16 cellular contexts compared by ENCODE assay signal in the genomic region with DNA sequence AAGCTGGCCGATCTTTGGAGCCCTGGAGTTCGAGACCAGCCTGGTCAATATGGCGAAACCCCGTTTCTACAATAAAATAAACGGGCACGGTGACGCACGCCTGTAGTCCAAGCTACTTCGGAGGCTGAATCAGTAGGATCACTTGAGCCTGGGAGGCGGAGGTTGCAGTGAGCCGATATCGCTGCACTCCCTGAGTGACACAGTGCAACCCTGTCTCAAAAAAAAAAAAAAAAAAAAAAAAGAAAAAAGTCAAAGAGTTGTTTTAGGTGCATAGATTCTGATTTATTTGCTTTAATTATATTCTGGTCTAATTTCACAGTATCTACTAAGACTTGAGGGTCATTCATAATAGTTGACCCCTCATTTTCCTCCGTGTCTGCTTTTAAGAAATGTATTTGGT. TPM values are rescaled to one million over a fixed set of nuclear protein-coding genes. Genes with fewer than 3 reads are reported as not detected.
DNase-seq lines count a peak whose midpoint lies in the region; ATAC-seq, FAIRE-seq and TF ChIP-seq lines count a peak whose summit lies in the region.
"Had no signal": no experiment of that assay in that cellular context is flagged by ENCODE, and none has a peak within 500 bp of the region (broad histone marks: within the 10 kb centered on the region; RNA-seq: fewer than 3 reads in every experiment).

No MANE protein-coding gene starts in this region.

- no peak for TF ChIP-seq EP300 in GM12878 (IDR thresholded peaks at IDR 0.05; ENCODE audit: borderline replicate concordance in 1 of 2, control insufficient read depth in 1 of 2, low read depth in 2 of 2, low read length in 2 of 2)

- H3K4me3 Mint-ChIP-seq in activated CD8-positive, alpha-beta memory T cell treated with anti-CD3 and anti-CD28 coated beads, Interleukin-2, amount 10 ng/mL, durations not matched to agents 7 days and 5 days, result peak overlapping the region; percentile 26
- peak overlapping the region; percentile 83 for H3K4me3 Mint-ChIP-seq in neural progenitor cell
- H3K4me3 Mint-ChIP-seq: stimulated activated memory B cell treated with anti-CD40 and anti-IgM and Interleukin-4, amounts not matched to agents 10 μg/mL and 1 μg/mL and 100 μg/mL, for 72 hours had no signal

- H3K4me3 ChIP-seq in Karpas-422 (ENCODE audit: low read length), result peak overlapping the region; percentile 85
- 0 out of 2 replicates have a peak overlapping the region, but pooled peaks have one; percentile 16 for H3K4me3 ChIP-seq in GM12878
- peak overlapping the region; percentile 74 for H3K4me3 ChIP-seq in neural progenitor cell

- H3K9me3 ChIP-seq in Karpas-422 (ENCODE audit: low read length) (no peaks in the 10 kb centered on the region), GM12878 (replicated peaks; ENCODE audit: control insufficient read depth, insufficient read depth, low read length) (no peaks in the 10 kb centered on the region), neural progenitor cell (ENCODE audit: low read depth) (no peaks in the 10 kb centered on the region)
- H3K9me3 ChIP-seq: psoas muscle had no signal

- TF ChIP-seq CTCF in GM12878 (IDR thresholded peaks at IDR 0.05 in 2 of 3, conservative IDR thresholded peaks at IDR 0.05 in 1 of 3; ENCODE audit: control insufficient read depth in 2 of 3, extremely low read depth in 1 of 3, insufficient read depth in 1 of 3, low read depth in 3 of 3, low read length in 3 of 3) (no peak), neural progenitor cell (IDR thresholded peaks at IDR 0.05) (no peak)

- peaks cover 6% of the 10 kb centered on the region for H3F3A ChIP-seq in neural progenitor cell (ENCODE audit: low read depth)

- SMC1A ChIA-PET in GM12878 (lab: Charles Lee; ENCODE audit: uncharacterized antibody, unreplicated experiment), result interaction anchor here (1.0 to 2.2 kb wide), 3 partner anchors 82 to 121 kb away, joined by 3 to 5 read pairs (median 4); a partner anchor contains a TSS

- no peak overlapping the region for H2AFZ ChIP-seq in Karpas-422 (ENCODE audit: low read length)
- no peak overlapping the region for H2AFZ ChIP-seq in GM12878 (ENCODE audit: control insufficient read depth, low read depth, low read length)
- no peak overlapping the region for H2AFZ ChIP-seq in neural progenitor cell (replicated peaks)

- H3K27ac ChIP-seq in Karpas-422 (ENCODE audit: low read length) (no peak overlapping the region), GM12878 (ENCODE audit: control insufficient read depth, insufficient read depth) (no peak overlapping the region), neural progenitor cell (no peak overlapping the region)
- H3K27ac ChIP-seq: psoas muscle had no signal

- POLR2A ChIA-PET in GM12878 (lab: Charles Lee), result no interaction called here

- in situ Hi-C loops in GM12878 (cut with MboI), result no loop called here

- H3K4me1 ChIP-seq in Karpas-422 (ENCODE audit: low read length) (peaks cover 24% of the 10 kb centered on the region), GM12878 (ENCODE audit: control insufficient read depth, insufficient read depth, low read length) (no peaks in the 10 kb centered on the region), neural progenitor cell (peaks cover 16% of the 10 kb centered on the region)

- H3K27me3 ChIP-seq in Karpas-422 (ENCODE audit: low read length) (no peaks in the 10 kb centered on the region), GM12878 (replicated peaks in 1 of 2; ENCODE audit: control insufficient read depth in 2 of 2, insufficient read depth in 2 of 2, low read length in 1 of 2) (no peaks in the 10 kb centered on the region), neural progenitor cell (no peaks in the 10 kb centered on the region)

- TF ChIP-seq RAD21 in GM12878 (IDR thresholded peaks at IDR 0.05; ENCODE audit: insufficient read depth, low read depth, low read length), result no peak

- ATAC-seq in activated CD8-positive, alpha-beta memory T cell treated with anti-CD3 and anti-CD28 coated beads, Interleukin-2, amount 10 ng/mL, durations not matched to agents 7 days and 5 days, result no peak
- ATAC-seq in GM12878 (no peak), HG03159 (IDR thresholded peaks at IDR 0.05; ENCODE audit: unreplicated experiment) (no peak)
- ATAC-seq: psoas muscle; stimulated activated memory B cell treated with anti-CD40 and anti-IgM and Interleukin-4, amounts not matched to agents 10 μg/mL and 1 μg/mL and 100 μg/mL, for 72 hours had no signal

- H3K9me2 ChIP-seq in Karpas-422 (replicated peaks; ENCODE audit: insufficient read depth, low read length), result no peaks in the 10 kb centered on the region

- intact Hi-C loops in GM12878 (cut with micrococcal nuclease; ENCODE audit: unreplicated experiment), result no loop called here
- intact Hi-C loops in posterior vena cava (cut with DNase I), result loop anchor here in 1 of 2 donors (10.0 kb wide), 1 partner anchor 83 kb away; a partner anchor contains a TSS

- RAD21 ChIA-PET in GM12878 (lab: Charles Lee; ENCODE audit: unreplicated experiment), result no interaction called here

- H3K4me2 ChIP-seq in Karpas-422 (ENCODE audit: low read depth, low read length, poor library complexity, severe bottlenecking) (peak overlapping the region; percentile 83), GM12878 (ENCODE audit: control insufficient read depth, insufficient read depth) (no peak overlapping the region), neural progenitor cell (peak overlapping the region; percentile 88)

- H3K36me3 ChIP-seq in Karpas-422 (ENCODE audit: insufficient read depth, low read length), result no peaks in the 10 kb centered on the region
- H3K36me3 ChIP-seq in GM12878 (ENCODE audit: control insufficient read depth in 2 of 2, insufficient read depth in 2 of 2, low read length in 1 of 2), result no peaks in the 10 kb centered on the region
- H3K36me3 ChIP-seq in neural progenitor cell, result no peaks in the 10 kb centered on the region

- peaks cover 20% of the 10 kb centered on the region for H3K4me1 Mint-ChIP-seq in activated CD8-positive, alpha-beta memory T cell treated with anti-CD3 and anti-CD28 coated beads, Interleukin-2, amount 10 ng/mL, durations not matched to agents 7 days and 5 days
- peaks cover 21% of the 10 kb centered on the region for H3K4me1 Mint-ChIP-seq in neural progenitor cell

- peaks cover 64% of the 10 kb centered on the region for H3K79me2 ChIP-seq in Karpas-422 (ENCODE audit: low read length)
- peaks cover 3% of the 10 kb centered on the region for H3K79me2 ChIP-seq in GM12878 (ENCODE audit: control insufficient read depth, insufficient read depth, low read length)
- H3K79me2 ChIP-seq in neural progenitor cell (ENCODE audit: low read depth), result peaks cover 61% of the 10 kb centered on the region

- no peaks in the 10 kb centered on the region for H3K36me3 Mint-ChIP-seq in activated CD8-positive, alpha-beta memory T cell treated with anti-CD3 and anti-CD28 coated beads, Interleukin-2, amount 10 ng/mL, durations not matched to agents 7 days and 5 days
- H3K36me3 Mint-ChIP-seq in neural progenitor cell, result peaks cover 2% of the 10 kb centered on the region
- H3K36me3 Mint-ChIP-seq: stimulated activated memory B cell treated with anti-CD40 and anti-IgM and Interleukin-4, amounts not matched to agents 10 μg/mL and 1 μg/mL and 100 μg/mL, for 72 hours had no signal

- H3K9ac ChIP-seq in Karpas-422 (ENCODE audit: low read length), result peak overlapping the region; percentile 82; the same call in 1 of the 2 replicates
- H3K9ac ChIP-seq in GM12878 (ENCODE audit: control insufficient read depth, insufficient read depth, low read length), result no peak overlapping the region
- no peak overlapping the region for H3K9ac ChIP-seq in neural progenitor cell

- no peak for FAIRE-seq in GM12878 (lab: Jason Lieb, UNC)
- FAIRE-seq: bronchial epithelial cell, GM18507 had no signal

- no peak for TF ChIP-seq POLR2A in GM12878 (IDR thresholded peaks at IDR 0.05; ENCODE audit: low read depth, low read length)

- no peak for DNase-seq in activated CD8-positive, alpha-beta memory T cell treated with anti-CD3 and anti-CD28 coated beads, Interleukin-2, amount 10 ng/mL, durations not matched to agents 7 days and 5 days
- DNase-seq in activated CD8-positive, alpha-beta memory T cell treated with anti-CD3 and anti-CD28 coated beads, Interleukin-2, amount 50 U/mL, for 4 hours, result no peak
- no peak for DNase-seq in Karpas-422
- DNase-seq in GM12878 (ENCODE audit: low read depth, low spot score), result no peak
- no peak for DNase-seq in neural progenitor cell (ENCODE audit: low spot score)
- no peak for DNase-seq in posterior vena cava (ENCODE audit: low spot score)
- DNase-seq in stimulated activated CD4-positive, alpha-beta T cell treated with anti-CD3 and anti-CD28 coated beads, Interleukin-2, amount 100 ng/mL, for 48 hours, result no peak
- DNase-seq: activated CD8-positive, alpha-beta memory T cell treated with anti-CD3 and anti-CD28 coated beads, Interleukin-2, amount 50 U/mL, for 48 hours; NCI-H187 treated with DMSO at 0.1 percent for 48 hours; psoas muscle; stimulated activated CD4-positive, alpha-beta T cell treated with anti-CD3 and anti-CD28 coated beads, Interleukin-1b, Interleukin-23, amount 100 ng/mL, for 48 hours had no signal

- WGBS in GM12878 (ENCODE audit: insufficient coverage, insufficient replicate concordance, low lambda C conversion rate, missing lambda C conversion rate), result 99% methylated on average over 12 of the region's 13 CpGs

- no peaks in the 10 kb centered on the region for H3K27me3 Mint-ChIP-seq in activated CD8-positive, alpha-beta memory T cell treated with anti-CD3 and anti-CD28 coated beads, Interleukin-2, amount 10 ng/mL, durations not matched to agents 7 days and 5 days
- no peaks in the 10 kb centered on the region for H3K27me3 Mint-ChIP-seq in neural progenitor cell (ENCODE audit: insufficient read depth, low read depth)
- H3K27me3 Mint-ChIP-seq: stimulated activated memory B cell treated with anti-CD40 and anti-IgM and Interleukin-4, amounts not matched to agents 10 μg/mL and 1 μg/mL and 100 μg/mL, for 72 hours had no signal

- no peak overlapping the region for H3K27ac Mint-ChIP-seq in activated CD8-positive, alpha-beta memory T cell treated with anti-CD3 and anti-CD28 coated beads, Interleukin-2, amount 10 ng/mL, durations not matched to agents 7 days and 5 days
- H3K27ac Mint-ChIP-seq in neural progenitor cell, result no peak overlapping the region
- H3K27ac Mint-ChIP-seq: stimulated activated memory B cell treated with anti-CD40 and anti-IgM and Interleukin-4, amounts not matched to agents 10 μg/mL and 1 μg/mL and 100 μg/mL, for 72 hours had no signal

- H3K9me3 Mint-ChIP-seq in activated CD8-positive, alpha-beta memory T cell treated with anti-CD3 and anti-CD28 coated beads, Interleukin-2, amount 10 ng/mL, durations not matched to agents 7 days and 5 days (ENCODE audit: low read depth), result no peaks in the 10 kb centered on the region
- no peaks in the 10 kb centered on the region for H3K9me3 Mint-ChIP-seq in neural progenitor cell
- H3K9me3 Mint-ChIP-seq: stimulated activated memory B cell treated with anti-CD40 and anti-IgM and Interleukin-4, amounts not matched to agents 10 μg/mL and 1 μg/mL and 100 μg/mL, for 72 hours had no signal

- CTCF ChIA-PET in activated CD8-positive, alpha-beta memory T cell treated with anti-CD3 and anti-CD28 coated beads, Interleukin-2, amount 10 ng/mL, durations not matched to agents 7 days and 5 days (lab: Charles Lee), result interaction anchor here (0.6 to 0.9 kb wide), 2 partner anchors 85 to 953 kb away, joined by 3 read pairs; no protein-coding TSS in a partner anchor
- CTCF ChIA-PET in GM12878 (lab: Yijun Ruan, JAX), result interaction anchor here (1.2 to 2.9 kb wide), 4 partner anchors 8 to 88 kb away, joined by 3 to 12 read pairs (median 4); no protein-coding TSS in a partner anchor

- BruUV-seq in GM12878 (replicated peaks; lab: Mats Ljungman, UMichigan), result no TSS peak

- no peaks in the 10 kb centered on the region for H4K20me1 ChIP-seq in Karpas-422 (ENCODE audit: insufficient read depth, low read depth, low read length)
- H4K20me1 ChIP-seq in GM12878 (ENCODE audit: control insufficient read depth, insufficient read depth), result no peaks in the 10 kb centered on the region
- H4K20me1 ChIP-seq in neural progenitor cell (ENCODE audit: low read depth), result peaks cover 8% of the 10 kb centered on the region

RNA-seq across cellular contexts. Expression of a gene that starts 1.7 kb away (rescaled TPM):
- 10 to 100 TPM; 13.8 to 15.6 TPM for total RNA-seq in activated CD8-positive, alpha-beta memory T cell treated with anti-CD3 and anti-CD28 coated beads, Interleukin-2, amount 10 ng/mL, durations not matched to agents 7 days and 5 days
- total RNA-seq in Karpas-422 (2014; rRNA removed; shearing (Covaris generic); ENCODE audit: low replicate concordance), result 16.5 and 17.7 TPM in 2 replicates
- 5.6 and 5.9 TPM in 2 replicates for total RNA-seq in GM12878 (2013; cell fraction: nucleolus; rRNA removed)
- 5.7 and 7.0 TPM in 2 replicates for total RNA-seq in GM12878 (2014; rRNA removed)
- total RNA-seq in GM12878 (2014; rRNA removed; fragmentation: Illumina TruSeq; extraction: Trizol), result 9.0 and 9.9 TPM in 2 replicates
- 7.5 and 8.9 TPM in 2 replicates for total RNA-seq in GM12878 (2021)
- polyA plus RNA-seq in GM12878 (2011; ENCODE audit: low read depth), result 1.5 TPM
- polyA plus RNA-seq in GM12878 (2011; rRNA removed), result 8.3 and 12.8 TPM in 2 replicates
- polyA plus RNA-seq in GM12878 (2011; cell fraction: cytosol; rRNA removed), result 2.6 and 7.1 TPM in 2 replicates
- polyA plus RNA-seq in GM12878 (2011; cell fraction: nucleus; rRNA removed), result 3.4 and 4.8 TPM in 2 replicates
- 2.1 and 2.9 TPM in 2 replicates for polyA plus RNA-seq in GM12878 (2012)
- polyA plus RNA-seq in GM12878 (2014; fragmentation: Illumina TruSeq; extraction: Trizol), result 9.0 and 11.3 TPM in 2 replicates
- polyA plus RNA-seq in GM12878 (2014; fragmentation: Nextera tagmentation; extraction: Ambion mirVana), result 1 to 10 TPM; 3.0 to 4.5 TPM
- polyA plus RNA-seq in GM12878 (2014; rRNA removed), result 5.3 and 6.1 TPM in 2 replicates
- 10 to 100 TPM in 1 of 2 experiments, 1 to 10 TPM in 1; 8.5 to 10.4 TPM for polyA plus RNA-seq in GM12878 (2016; fragmentation: Nextera tagmentation; extraction: Ambion mirVana)
- 1.3 and 4.7 TPM in 2 replicates for polyA minus RNA-seq in GM12878 (2011; rRNA and poly(A)+ RNA removed)
- polyA minus RNA-seq in GM12878 (2011; cell fraction: cytosol; rRNA and poly(A)+ RNA removed), result 2.1 and 6.9 TPM in 2 replicates
- 2.9 and 7.8 TPM in 2 replicates for polyA minus RNA-seq in GM12878 (2011; cell fraction: nucleus; rRNA and poly(A)+ RNA removed)
- total RNA-seq in neural progenitor cell (ENCODE audit: low replicate concordance), result 10.6 and 13.8 TPM in 2 replicates
- 10 to 100 TPM; 12.3 to 14.0 TPM for total RNA-seq in posterior vena cava

RNA-seq across cellular contexts. Expression of a gene that starts 8.0 kb away (rescaled TPM):
- total RNA-seq in activated CD8-positive, alpha-beta memory T cell treated with anti-CD3 and anti-CD28 coated beads, Interleukin-2, amount 10 ng/mL, durations not matched to agents 7 days and 5 days, result under 1 TPM; 0.50 to 0.84 TPM
- 1.3 and 2.0 TPM in 2 replicates for total RNA-seq in Karpas-422 (2014; rRNA removed; shearing (Covaris generic); ENCODE audit: low replicate concordance)
- not detected in 2 replicates for total RNA-seq in GM12878 (2013; cell fraction: nucleolus; rRNA removed)
- not detected in 2 replicates for total RNA-seq in GM12878 (2014; rRNA removed)
- total RNA-seq in GM12878 (2014; rRNA removed; fragmentation: Illumina TruSeq; extraction: Trizol), result not detected in 2 replicates
- total RNA-seq in GM12878 (2021), result 0.08 and 0.10 TPM in 2 replicates
- not detected for polyA plus RNA-seq in GM12878 (2011; ENCODE audit: low read depth)
- not detected in 2 replicates for polyA plus RNA-seq in GM12878 (2011; rRNA removed)
- not detected in 2 replicates for polyA plus RNA-seq in GM12878 (2011; cell fraction: cytosol; rRNA removed)
- not detected in 2 replicates for polyA plus RNA-seq in GM12878 (2011; cell fraction: nucleus; rRNA removed)
- polyA plus RNA-seq in GM12878 (2012), result not detected in 2 replicates
- polyA plus RNA-seq in GM12878 (2014; fragmentation: Illumina TruSeq; extraction: Trizol), result not detected in 2 replicates
- not detected for polyA plus RNA-seq in GM12878 (2014; fragmentation: Nextera tagmentation; extraction: Ambion mirVana)
- not detected in 2 replicates for polyA plus RNA-seq in GM12878 (2014; rRNA removed)
- not detected for polyA plus RNA-seq in GM12878 (2016; fragmentation: Nextera tagmentation; extraction: Ambion mirVana)
- polyA minus RNA-seq in GM12878 (2011; rRNA and poly(A)+ RNA removed), result not detected in 2 replicates
- not detected in 2 replicates for polyA minus RNA-seq in GM12878 (2011; cell fraction: cytosol; rRNA and poly(A)+ RNA removed)
- not detected in 2 replicates for polyA minus RNA-seq in GM12878 (2011; cell fraction: nucleus; rRNA and poly(A)+ RNA removed)
- total RNA-seq in neural progenitor cell (ENCODE audit: low replicate concordance), result 11.9 and 18.5 TPM in 2 replicates
- total RNA-seq in posterior vena cava, result 10 to 100 TPM; 32.9 to 61.4 TPM

RNA-seq across cellular contexts. Expression of a gene that starts 46.7 kb away (rescaled TPM):
- total RNA-seq in activated CD8-positive, alpha-beta memory T cell treated with anti-CD3 and anti-CD28 coated beads, Interleukin-2, amount 10 ng/mL, durations not matched to agents 7 days and 5 days, result not detected
- not detected in 2 replicates for total RNA-seq in Karpas-422 (2014; rRNA removed; shearing (Covaris generic); ENCODE audit: low replicate concordance)
- total RNA-seq in GM12878 (2013; cell fraction: nucleolus; rRNA removed), result not detected in 2 replicates
- total RNA-seq in GM12878 (2014; rRNA removed) (not detected in 2 replicates), GM12878 (2014; rRNA removed; fragmentation: Illumina TruSeq; extraction: Trizol) (not detected in 2 replicates), GM12878 (2021) (not detected in 2 replicates), neural progenitor cell (ENCODE audit: low replicate concordance) (0.31 TPM in 1 of 2 replicates, not detected in the other), posterior vena cava (not detected)
- polyA plus RNA-seq in GM12878 (2011; ENCODE audit: low read depth), result not detected
- polyA plus RNA-seq in GM12878 (2011; rRNA removed) (0.10 and 0.26 TPM in 2 replicates), GM12878 (2014; fragmentation: Illumina TruSeq; extraction: Trizol) (not detected in 2 replicates), GM12878 (2014; fragmentation: Nextera tagmentation; extraction: Ambion mirVana) (under 1 TPM; 0.11 to 0.14 TPM), GM12878 (2014; rRNA removed) (0.09 TPM in 1 of 2 replicates, not detected in the other), GM12878 (2016; fragmentation: Nextera tagmentation; extraction: Ambion mirVana) (not detected)
- not detected in 2 replicates for polyA plus RNA-seq in GM12878 (2011; cell fraction: cytosol; rRNA removed)
- not detected in 2 replicates for polyA plus RNA-seq in GM12878 (2011; cell fraction: nucleus; rRNA removed)
- polyA plus RNA-seq in GM12878 (2012), result not detected in 2 replicates
- polyA minus RNA-seq in GM12878 (2011; rRNA and poly(A)+ RNA removed), result not detected in 2 replicates
- polyA minus RNA-seq in GM12878 (2011; cell fraction: cytosol; rRNA and poly(A)+ RNA removed), result not detected in 2 replicates
- not detected in 2 replicates for polyA minus RNA-seq in GM12878 (2011; cell fraction: nucleus; rRNA and poly(A)+ RNA removed)
- total RNA-seq: lung microvascular endothelial cell, psoas muscle had no signal
- polyA plus RNA-seq: psoas muscle had no signal

Comparison
In these comparisons a context has a peak if more than half of its experiments do, and no peak if none do; other contexts are left out.
1. H3K4me3 ChIP-seq: peak in every context shown above with its lines; median percentile 85 in Karpas-422; 74 in neural progenitor cell; 16 in GM12878.